In the genomic region with DNA sequence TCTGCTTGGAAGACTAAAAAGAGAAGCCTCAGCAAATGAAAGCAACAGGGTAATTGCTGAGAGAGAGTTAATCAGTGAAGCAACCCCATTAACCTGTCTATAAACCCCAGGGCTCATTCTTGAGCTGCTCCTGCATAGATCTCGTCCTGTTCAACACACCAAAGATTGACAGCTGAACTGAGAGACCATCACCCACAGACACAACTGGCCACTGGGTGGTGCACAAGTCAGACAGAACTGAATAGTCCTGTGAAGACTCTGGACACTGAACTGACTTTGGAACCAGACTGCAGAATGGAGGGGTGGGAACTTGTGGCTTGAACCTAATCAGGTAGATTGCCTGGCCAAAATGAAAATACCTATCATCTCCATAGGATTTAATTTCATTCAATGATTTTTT, we compare ENCODE assay signal across 7 cellular contexts. TPM values are rescaled to one million over a fixed set of nuclear protein-coding genes. Genes with fewer than 3 reads are reported as not detected.
DNase-seq lines count a peak whose midpoint lies in the region; ATAC-seq and TF ChIP-seq lines count a peak whose summit lies in the region.
"Not testable (repeated sequence)": the region's sequence is repeated elsewhere in the genome, so short reads cannot be mapped to it uniquely, and the experiment has no call there.

No MANE protein-coding gene starts in this region.

- not testable (repeated sequence) for H3F3A ChIP-seq in GM23338 (replicated peaks; ENCODE audit: low read depth); PC-3 (ENCODE audit: low read length, unreplicated experiment)

- not testable (repeated sequence) for H3K9ac ChIP-seq in PC-3 (ENCODE audit: low read length)

- CTCF ChIA-PET in PC-3 (lab: Charles Lee) = not testable (repeated sequence)

- not testable (repeated sequence) for BruUV-seq in PC-3 (replicated peaks; lab: Mats Ljungman, UMichigan)

- not testable (repeated sequence) for H3K4me3 ChIP-seq in GM23338; PC-3 (ENCODE audit: low read length); lower lobe of right lung

- not testable (repeated sequence) for H3K36me3 Mint-ChIP-seq in GM23338 (ENCODE audit: low read depth)

- DNase-seq in GM23338 (ENCODE audit: low spot score); PC-3; Right ventricle myocardium inferior (ENCODE audit: missing footprints); lower lobe of right lung: not testable (repeated sequence)

- H3K4me2 ChIP-seq in GM23338; PC-3 (ENCODE audit: low read length): not testable (repeated sequence)

- H3K9me2 ChIP-seq in GM23338 (ENCODE audit: insufficient read depth); PC-3 (replicated peaks; ENCODE audit: low read length): not testable (repeated sequence)

- POLR2A ChIA-PET in PC-3 (lab: Charles Lee; ENCODE audit: unreplicated experiment) = not testable (repeated sequence)

- H4K20me1 ChIP-seq in GM23338 (replicated peaks; ENCODE audit: insufficient read depth); PC-3 (ENCODE audit: low read length): not testable (repeated sequence)

- not testable (repeated sequence) for H3K4me1 Mint-ChIP-seq in GM23338

- H3K9me3 Mint-ChIP-seq in GM23338 = not testable (repeated sequence)

- not testable (repeated sequence) for H3K4me1 ChIP-seq in GM23338 (ENCODE audit: insufficient read depth); PC-3 (ENCODE audit: insufficient read depth, low read length); lower lobe of right lung

- not testable (repeated sequence) for H3K4me3 Mint-ChIP-seq in GM23338

- not testable (repeated sequence) for H3K27me3 ChIP-seq in GM23338 (ENCODE audit: insufficient read depth); PC-3 (ENCODE audit: low read length); lower lobe of right lung (ENCODE audit: low read depth)

- H3K79me2 ChIP-seq in GM23338 (replicated peaks; ENCODE audit: insufficient read depth); PC-3 (ENCODE audit: low read length): not testable (repeated sequence)

- H3K36me3 ChIP-seq in GM23338 (ENCODE audit: insufficient read depth); PC-3 (ENCODE audit: low read depth, low read length); lower lobe of right lung: not testable (repeated sequence)

- H3K27me3 Mint-ChIP-seq in GM23338 (ENCODE audit: insufficient read depth, low read depth, poor library complexity) = not testable (repeated sequence)

- ATAC-seq in GM18870 (IDR thresholded peaks at IDR 0.05; ENCODE audit: unreplicated experiment) = peak; percentile 44
- ATAC-seq in GM21360 (IDR thresholded peaks at IDR 0.05; ENCODE audit: unreplicated experiment) = peak; percentile 56
- ATAC-seq in GM23338 = peak; percentile 18
- ATAC-seq in HG03097 (IDR thresholded peaks at IDR 0.05; ENCODE audit: low FRiP score, unreplicated experiment) = peak; percentile 46
- peak; percentile 58 for ATAC-seq in PC-3
- peak; percentile 44 for ATAC-seq in Right ventricle myocardium inferior
- ATAC-seq in lower lobe of right lung = peak; percentile 40 to 65

- H3K27ac Mint-ChIP-seq in GM23338 = not testable (repeated sequence)

- intact Hi-C loops in PC-3 (cut with micrococcal nuclease); Right ventricle myocardium inferior (cut with DNase I); lower lobe of right lung (cut with DNase I): not testable (repeated sequence)

- H3K27ac ChIP-seq in GM23338 (ENCODE audit: low read depth); PC-3 (ENCODE audit: low read length); lower lobe of right lung: not testable (repeated sequence)

- not testable (repeated sequence) for H2AFZ ChIP-seq in GM23338; PC-3 (ENCODE audit: low read length)

- not testable (repeated sequence) for H3K9me3 ChIP-seq in PC-3 (ENCODE audit: low read length); lower lobe of right lung

- TF ChIP-seq CTCF in GM23338 (conservative IDR thresholded peaks at IDR 0.05; ENCODE audit: low read depth in 2 of 2); PC-3 (conservative IDR thresholded peaks at IDR 0.05; ENCODE audit: low read depth, low read length); lower lobe of right lung (IDR thresholded peaks at IDR 0.05): not testable (repeated sequence)

RNA-seq across cellular contexts. Expression of a gene that starts 1.4 kb away (rescaled TPM):
- total RNA-seq in GM23338 (2014; rRNA removed; shearing (Covaris generic)) = 15.4 and 18.0 TPM in 2 replicates
- polyA plus RNA-seq in GM23338 (2016; fragmentation: Nextera tagmentation; extraction: Ambion mirVana) = 4.3 and 7.3 TPM in 2 replicates
- total RNA-seq in PC-3 (2014; rRNA removed) = 18.5 and 26.0 TPM in 2 replicates
- total RNA-seq in Right ventricle myocardium inferior = 30.5 TPM
- total RNA-seq in lower lobe of right lung = 84.4 TPM
